24 cellular contexts compared by ENCODE assay signal in the genomic region with DNA sequence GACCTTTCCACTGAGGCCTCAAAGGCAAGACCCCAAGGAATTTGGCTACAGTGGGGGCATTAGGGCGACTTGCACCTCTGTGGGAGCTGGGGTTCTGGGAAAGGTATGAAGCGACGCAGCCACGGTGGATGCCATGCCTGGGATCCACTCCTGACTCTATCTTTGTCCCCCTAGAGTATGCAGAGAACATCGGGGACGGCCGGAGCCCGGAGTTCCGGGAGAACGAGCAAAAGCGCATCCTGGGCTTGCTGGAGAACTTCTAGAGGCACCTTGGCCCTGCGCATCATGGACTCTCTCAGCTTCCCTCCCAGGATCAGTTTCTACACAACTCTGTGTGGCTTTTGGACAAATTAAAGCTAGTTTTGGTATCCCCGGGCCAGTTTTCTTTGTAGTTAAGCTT. TPM values are rescaled to one million over a fixed set of nuclear protein-coding genes. Genes with fewer than 3 reads are reported as not detected.
"Had no signal": no experiment of that assay in that cellular context is flagged by ENCODE, and none has a peak within 500 bp of the region (broad histone marks: within the 10 kb centered on the region; RNA-seq: fewer than 3 reads in every experiment).

No MANE protein-coding gene starts in this region.

- H3K9me3 Mint-ChIP-seq: dendritic cell treated with granulocyte-macrophage colony-stimulating factor and Interleukin-4, amounts not matched to agents 40 ng/mL and 50 ng/mL, for 4 days; effector memory CD8-positive, alpha-beta T cell; endodermal cell; mesothelial cell of epicardium had no signal

- H3K27ac Mint-ChIP-seq: dendritic cell treated with granulocyte-macrophage colony-stimulating factor and Interleukin-4, amounts not matched to agents 40 ng/mL and 50 ng/mL, for 4 days; endodermal cell; mesothelial cell of epicardium had no signal

- H3K4me3 Mint-ChIP-seq: dendritic cell treated with granulocyte-macrophage colony-stimulating factor and Interleukin-4, amounts not matched to agents 40 ng/mL and 50 ng/mL, for 4 days; effector memory CD8-positive, alpha-beta T cell; endodermal cell; mesothelial cell of epicardium had no signal

- DNase-seq: colonic mucosa; cortex of kidney; effector CD8-positive, alpha-beta T cell; effector memory CD8-positive, alpha-beta T cell; endodermal cell; erythroblast; esophagus squamous epithelium; foreskin fibroblast; foreskin melanocyte; gastrocnemius medialis; glutamatergic neuron; head of caudate nucleus; heart right ventricle; hippocampal formation; left cardiac atrium; left lung; left ventricle myocardium superior; lower lobe of right lung; mesenchymal stem cell; mucosa of descending colon had no signal

- H3K27me3 ChIP-seq: colonic mucosa, esophagus squamous epithelium, gastrocnemius medialis, heart right ventricle, left lung had no signal

- H3K4me3 ChIP-seq: colonic mucosa, esophagus squamous epithelium, gastrocnemius medialis, heart right ventricle, left lung, lower lobe of right lung, mucosa of descending colon had no signal

- H3K27me3 Mint-ChIP-seq: dendritic cell treated with granulocyte-macrophage colony-stimulating factor and Interleukin-4, amounts not matched to agents 40 ng/mL and 50 ng/mL, for 4 days; effector memory CD8-positive, alpha-beta T cell had no signal

- H3K36me3 ChIP-seq: colonic mucosa had no signal

- ATAC-seq: effector memory CD8-positive, alpha-beta T cell; esophagus mucosa; gastrocnemius medialis; heart right ventricle; left cardiac atrium; left lung; left ventricle myocardium superior; lower lobe of right lung; mucosa of descending colon had no signal

RNA-seq across cellular contexts. Expression of a gene that starts 31.2 kb away (rescaled TPM):
- total RNA-seq: dermis microvascular lymphatic vessel endothelial cell had no signal
